Comparison of ENCODE assay signal across 1 cellular context in genomic region chr17:50663812-50664374, GRCh38.
A peak's percentile ranks its signal among the peaks of the same experiment; 100 is the strongest.
TF ChIP-seq lines count a peak whose summit lies in the region.

No MANE protein-coding gene starts in this region.

TF ChIP-seq in HepG2, 621 proteins besides CTCF, POLR2A, EP300 and RAD21 (continued from another document and continues in another):
- TF ChIP-seq ARID4A (CRISPR knock-in tag; IDR thresholded peaks at IDR 0.05; ENCODE audit: borderline replicate concordance) (no peak), FOXO1 (CRISPR knock-in tag; IDR thresholded peaks at IDR 0.05) (peak; percentile 35; the same call in 1 of the 2 replicates), SIN3B (IDR thresholded peaks at IDR 0.05; ENCODE audit: low read length) (no peak), SAFB2 (CRISPR knock-in tag; IDR thresholded peaks at IDR 0.05; ENCODE audit: borderline replicate concordance, low read depth) (no peak), SP1 (IDR thresholded peaks at IDR 0.05) (no peak), SP1 (CRISPR knock-in tag; IDR thresholded peaks at IDR 0.05) (no peak), SNAI1 (CRISPR knock-in tag; IDR thresholded peaks at IDR 0.05; ENCODE audit: borderline replicate concordance) (no peak), ZNF562 (CRISPR knock-in tag; IDR thresholded peaks at IDR 0.05; ENCODE audit: borderline replicate concordance) (no peak), RNF2 (conservative IDR thresholded peaks at IDR 0.05; ENCODE audit: low read depth) (no peak), ZBTB4 (CRISPR knock-in tag; IDR thresholded peaks at IDR 0.05; ENCODE audit: borderline replicate concordance) (peak; percentile 84), PHB2 (IDR thresholded peaks at IDR 0.05; ENCODE audit: partially characterized antibody) (no peak), SMARCC2 (IDR thresholded peaks at IDR 0.05) (no peak), CENPX (CRISPR knock-in tag; IDR thresholded peaks at IDR 0.05) (no peak), PHF5A (CRISPR knock-in tag; IDR thresholded peaks at IDR 0.05; ENCODE audit: low read depth, unreplicated experiment) (no peak), CENPBD1 (CRISPR knock-in tag; IDR thresholded peaks at IDR 0.05; ENCODE audit: borderline replicate concordance, low read depth) (no peak), RBM22 (optimal IDR thresholded peaks at IDR 0.05; ENCODE audit: low read length) (no peak), ZNF512 (CRISPR knock-in tag; IDR thresholded peaks at IDR 0.05) (no peak), ZNF616 (CRISPR knock-in tag; IDR thresholded peaks at IDR 0.05; ENCODE audit: low read depth) (no peak; the same call in 1 of the 2 replicates), MTERF4 (CRISPR knock-in tag; IDR thresholded peaks at IDR 0.05) (no peak), ZSCAN30 (CRISPR knock-in tag; IDR thresholded peaks at IDR 0.05) (no peak), SRSF1 (optimal IDR thresholded peaks at IDR 0.05; ENCODE audit: low read depth, low read length) (no peak), MTF2 (CRISPR knock-in tag; IDR thresholded peaks at IDR 0.05; ENCODE audit: borderline replicate concordance) (no peak), HIC2 (CRISPR knock-in tag; IDR thresholded peaks at IDR 0.05; ENCODE audit: low read depth) (peak; percentile 92), MED1 (CRISPR knock-in tag; IDR thresholded peaks at IDR 0.05) (peak; percentile 89), ZNF207 (IDR thresholded peaks at IDR 0.05; ENCODE audit: borderline replicate concordance) (no peak), ZNF703 (CRISPR knock-in tag; IDR thresholded peaks at IDR 0.05; ENCODE audit: borderline replicate concordance) (no peak), ADNP (CRISPR knock-in tag; IDR thresholded peaks at IDR 0.05) (no peak), ZNF33A (CRISPR knock-in tag; IDR thresholded peaks at IDR 0.05; ENCODE audit: borderline replicate concordance) (no peak), ZFP62 (CRISPR knock-in tag; IDR thresholded peaks at IDR 0.05) (no peak), NR1H2 (CRISPR knock-in tag; IDR thresholded peaks at IDR 0.05; ENCODE audit: borderline replicate concordance, low read depth) (no peak), ZNF431 (CRISPR knock-in tag; IDR thresholded peaks at IDR 0.05; ENCODE audit: borderline replicate concordance, low read depth) (no peak), CBFB (CRISPR knock-in tag; IDR thresholded peaks at IDR 0.05) (no peak), ZFP36L1 (CRISPR knock-in tag; IDR thresholded peaks at IDR 0.05) (no peak), SIX1 (CRISPR knock-in tag; IDR thresholded peaks at IDR 0.05; ENCODE audit: borderline replicate concordance) (peak; percentile 35; the same call in 1 of the 2 replicates), ZEB1 (IDR thresholded peaks at IDR 0.05; ENCODE audit: insufficient replicate concordance, low read depth) (no peak), FOSL1 (CRISPR knock-in tag; IDR thresholded peaks at IDR 0.05; ENCODE audit: borderline replicate concordance) (no peak), ZC3H13 (CRISPR knock-in tag; IDR thresholded peaks at IDR 0.05) (no peak), ZNF383 (CRISPR knock-in tag; IDR thresholded peaks at IDR 0.05; ENCODE audit: borderline replicate concordance) (no peak), ZNF646 (CRISPR knock-in tag; IDR thresholded peaks at IDR 0.05) (no peak), RFX5 (IDR thresholded peaks at IDR 0.05; ENCODE audit: low read depth, low read length) (no peak), CREB3 (CRISPR knock-in tag; IDR thresholded peaks at IDR 0.05) (no peak), GMEB1 (CRISPR knock-in tag; IDR thresholded peaks at IDR 0.05; ENCODE audit: borderline replicate concordance) (0 out of 2 replicates have a peak, but pooled peaks have one; percentile 18)
